In the genomic region with DNA sequence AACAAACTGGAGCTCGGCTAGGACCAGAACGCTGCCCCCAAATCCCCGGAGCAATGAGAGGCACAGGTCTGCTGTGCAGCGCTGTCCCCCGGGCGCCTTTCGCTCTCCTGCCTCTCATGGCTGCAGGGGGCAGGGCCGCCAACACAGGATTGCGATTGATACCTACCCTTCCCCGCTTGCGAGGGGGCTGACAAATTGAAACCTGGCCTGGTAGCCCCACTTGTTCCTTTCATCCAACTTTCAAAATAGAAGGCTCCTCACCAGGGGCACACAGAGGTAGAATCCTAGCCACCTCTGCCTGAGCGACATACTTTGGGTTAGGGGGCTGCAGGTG, we compare ENCODE assay signal across 9 cellular contexts. TPM values are rescaled to one million over a fixed set of nuclear protein-coding genes. Genes with fewer than 3 reads are reported as not detected.
DNase-seq lines count a peak whose midpoint lies in the region; ATAC-seq and TF ChIP-seq lines count a peak whose summit lies in the region.
"Had no signal": no experiment of that assay in that cellular context is flagged by ENCODE, and none has a peak within 500 bp of the region (broad histone marks: within the 10 kb centered on the region; RNA-seq: fewer than 3 reads in every experiment).

No MANE protein-coding gene starts in this region.

- no peak for TF ChIP-seq CTCF in DOHH2 (IDR thresholded peaks at IDR 0.05; ENCODE audit: low read depth, low read length, poor library complexity, severe bottlenecking)

- DNase-seq in activated naive CD8-positive, alpha-beta T cell treated with anti-CD3 and anti-CD28 coated beads for 36 hours = no peak
- no peak for DNase-seq in immature natural killer cell
- DNase-seq in NCI-H82 treated with DMSO at 0.1 percent for 48 hours (lab: John Stamatoyannopoulos, UW; ENCODE audit: unreplicated experiment) = no peak
- DNase-seq in pons (ENCODE audit: low spot score) = no peak
- DNase-seq in KBM-7 = no peak

- H3K4me3 Mint-ChIP-seq in activated naive CD8-positive, alpha-beta T cell treated with anti-CD3 and anti-CD28 coated beads for 36 hours = peak overlapping the region; percentile 78
- peak overlapping the region; percentile 86 to 90 (median 89) for H3K4me3 Mint-ChIP-seq in immature natural killer cell

- no peaks in the 10 kb centered on the region for H3K9me3 ChIP-seq in DOHH2 (ENCODE audit: control insufficient read depth, insufficient read depth, low read length)

- H4K20me1 ChIP-seq in DOHH2 (ENCODE audit: control insufficient read depth, insufficient read depth, low read depth, low read length) = peaks cover 3% of the 10 kb centered on the region; the same call in 1 of the 2 replicates

- no peaks in the 10 kb centered on the region for H3K27me3 Mint-ChIP-seq in activated naive CD8-positive, alpha-beta T cell treated with anti-CD3 and anti-CD28 coated beads for 36 hours
- H3K27me3 Mint-ChIP-seq in immature natural killer cell (ENCODE audit: low read depth in 3 of 3) = peaks cover 0 to 4% (median 2%) of the 10 kb centered on the region in 3 donors

- in situ Hi-C loops in KBM-7 (cut with MboI; ENCODE audit: low pct_unique_long_range_greater_than_20kb, low sequenced_read_pairs) = no loop called here

- peaks cover 34% of the 10 kb centered on the region for H3K4me1 ChIP-seq in DOHH2 (ENCODE audit: control insufficient read depth, low read length)

- H3K27ac Mint-ChIP-seq in activated naive CD8-positive, alpha-beta T cell treated with anti-CD3 and anti-CD28 coated beads for 36 hours = peak overlapping the region; percentile 42
- H3K27ac Mint-ChIP-seq in immature natural killer cell = peak overlapping the region; percentile 79 to 95 (median 91)

- H3K27ac ChIP-seq in DOHH2 (ENCODE audit: low read depth, low read length) (peak overlapping the region; percentile 12; the same call in 1 of the 2 replicates), temporal lobe (ENCODE audit: low read depth, low read length) (peak overlapping the region; percentile 85)

- H3K27me3 ChIP-seq in DOHH2 (ENCODE audit: control insufficient read depth, low read length) = no peaks in the 10 kb centered on the region

- peaks cover 8% of the 10 kb centered on the region; the same call in 1 of the 2 replicates for H3F3A ChIP-seq in DOHH2 (ENCODE audit: control insufficient read depth, insufficient read depth)

- H3K4me2 ChIP-seq in DOHH2 (ENCODE audit: low read length) = peak overlapping the region; percentile 83

- H3K4me3 ChIP-seq in DOHH2 (ENCODE audit: low read length) = peak overlapping the region; percentile 76

- peaks cover 28% of the 10 kb centered on the region for H3K4me1 Mint-ChIP-seq in activated naive CD8-positive, alpha-beta T cell treated with anti-CD3 and anti-CD28 coated beads for 36 hours
- H3K4me1 Mint-ChIP-seq in immature natural killer cell = peaks cover 22 to 28% of the 10 kb centered on the region in 2 donors

- H3K9me3 Mint-ChIP-seq in activated naive CD8-positive, alpha-beta T cell treated with anti-CD3 and anti-CD28 coated beads for 36 hours = no peaks in the 10 kb centered on the region
- no peaks in the 10 kb centered on the region for H3K9me3 Mint-ChIP-seq in immature natural killer cell

- H3K36me3 Mint-ChIP-seq in activated naive CD8-positive, alpha-beta T cell treated with anti-CD3 and anti-CD28 coated beads for 36 hours = no peaks in the 10 kb centered on the region
- H3K36me3 Mint-ChIP-seq in immature natural killer cell = peaks cover 5 to 15% (median 15%) of the 10 kb centered on the region in 3 donors

- no peaks in the 10 kb centered on the region for H3K36me3 ChIP-seq in DOHH2 (ENCODE audit: control insufficient read depth, low read length)

- ATAC-seq in HG02852 (IDR thresholded peaks at IDR 0.05; ENCODE audit: unreplicated experiment) = peak; percentile 11

- no peaks in the 10 kb centered on the region for H3K79me2 ChIP-seq in DOHH2 (ENCODE audit: control insufficient read depth, low read length)

- no peaks in the 10 kb centered on the region for H3K9me2 ChIP-seq in DOHH2 (replicated peaks; ENCODE audit: control insufficient read depth, low read length)

RNA-seq across cellular contexts. Expression of a gene that starts 0.6 kb away (rescaled TPM):
- 1 to 10 TPM; 2.8 to 3.5 TPM for total RNA-seq in activated naive CD8-positive, alpha-beta T cell treated with anti-CD3 and anti-CD28 coated beads for 36 hours
- 10 to 100 TPM in 2 of 3 donors, 1 to 10 TPM in 1; 9.3 to 16.9 (median 11.8) TPM for polyA plus RNA-seq in immature natural killer cell
- total RNA-seq in temporal lobe = 1.5 TPM

RNA-seq across cellular contexts. Expression of a gene that starts 23.3 kb away (rescaled TPM):
- 10 to 100 TPM; 47.9 to 50.7 TPM for total RNA-seq in activated naive CD8-positive, alpha-beta T cell treated with anti-CD3 and anti-CD28 coated beads for 36 hours
- polyA plus RNA-seq in immature natural killer cell = 10 to 100 TPM in 2 of 3 donors, 1 to 10 TPM in 1; 7.5 to 22.3 (median 16.6) TPM
- total RNA-seq in temporal lobe = 0.25 TPM
- total RNA-seq: HT1080 had no signal

RNA-seq across cellular contexts. Expression of a gene that starts 36.8 kb away (rescaled TPM):
- total RNA-seq in activated naive CD8-positive, alpha-beta T cell treated with anti-CD3 and anti-CD28 coated beads for 36 hours = 10 to 100 TPM; 13.0 to 14.4 TPM
- 10 to 100 TPM; 46.2 to 59.9 (median 49.2) TPM for polyA plus RNA-seq in immature natural killer cell
- 9.3 TPM for total RNA-seq in temporal lobe

RNA-seq across cellular contexts. Expression of a gene that starts 43.4 kb away (rescaled TPM):
- 100 to 1,000 TPM; 282 to 288 TPM for total RNA-seq in activated naive CD8-positive, alpha-beta T cell treated with anti-CD3 and anti-CD28 coated beads for 36 hours
- 1 to 10 TPM in 1 of 3 donors, under 1 TPM in 1, not detected in 1; 0.29 to 1.0 TPM for polyA plus RNA-seq in immature natural killer cell
- total RNA-seq in temporal lobe = not detected

Comparison
In these comparisons a context has a peak if more than half of its experiments do, and no peak if none do; other contexts are left out.
1. RNA of a gene that starts 23.3 kb away (total RNA-seq): 47.9 to 50.7 TPM in activated naive CD8-positive, alpha-beta T cell treated with anti-CD3 and anti-CD28 coated beads for 36 hours; 0.25 TPM in temporal lobe (single experiment); every median in the first group is over 10 times any median in the second.